In genomic region chr13:46659413-46660065, GRCh38 we compare ENCODE assay signal across 1 cellular context.
TF ChIP-seq lines count a peak whose summit lies in the region.

No MANE protein-coding gene starts in this region.

TF ChIP-seq in GM23338, 12 proteins besides CTCF, POLR2A, EP300 and RAD21 (continued from another document):
- TF ChIP-seq, protein P1, sequence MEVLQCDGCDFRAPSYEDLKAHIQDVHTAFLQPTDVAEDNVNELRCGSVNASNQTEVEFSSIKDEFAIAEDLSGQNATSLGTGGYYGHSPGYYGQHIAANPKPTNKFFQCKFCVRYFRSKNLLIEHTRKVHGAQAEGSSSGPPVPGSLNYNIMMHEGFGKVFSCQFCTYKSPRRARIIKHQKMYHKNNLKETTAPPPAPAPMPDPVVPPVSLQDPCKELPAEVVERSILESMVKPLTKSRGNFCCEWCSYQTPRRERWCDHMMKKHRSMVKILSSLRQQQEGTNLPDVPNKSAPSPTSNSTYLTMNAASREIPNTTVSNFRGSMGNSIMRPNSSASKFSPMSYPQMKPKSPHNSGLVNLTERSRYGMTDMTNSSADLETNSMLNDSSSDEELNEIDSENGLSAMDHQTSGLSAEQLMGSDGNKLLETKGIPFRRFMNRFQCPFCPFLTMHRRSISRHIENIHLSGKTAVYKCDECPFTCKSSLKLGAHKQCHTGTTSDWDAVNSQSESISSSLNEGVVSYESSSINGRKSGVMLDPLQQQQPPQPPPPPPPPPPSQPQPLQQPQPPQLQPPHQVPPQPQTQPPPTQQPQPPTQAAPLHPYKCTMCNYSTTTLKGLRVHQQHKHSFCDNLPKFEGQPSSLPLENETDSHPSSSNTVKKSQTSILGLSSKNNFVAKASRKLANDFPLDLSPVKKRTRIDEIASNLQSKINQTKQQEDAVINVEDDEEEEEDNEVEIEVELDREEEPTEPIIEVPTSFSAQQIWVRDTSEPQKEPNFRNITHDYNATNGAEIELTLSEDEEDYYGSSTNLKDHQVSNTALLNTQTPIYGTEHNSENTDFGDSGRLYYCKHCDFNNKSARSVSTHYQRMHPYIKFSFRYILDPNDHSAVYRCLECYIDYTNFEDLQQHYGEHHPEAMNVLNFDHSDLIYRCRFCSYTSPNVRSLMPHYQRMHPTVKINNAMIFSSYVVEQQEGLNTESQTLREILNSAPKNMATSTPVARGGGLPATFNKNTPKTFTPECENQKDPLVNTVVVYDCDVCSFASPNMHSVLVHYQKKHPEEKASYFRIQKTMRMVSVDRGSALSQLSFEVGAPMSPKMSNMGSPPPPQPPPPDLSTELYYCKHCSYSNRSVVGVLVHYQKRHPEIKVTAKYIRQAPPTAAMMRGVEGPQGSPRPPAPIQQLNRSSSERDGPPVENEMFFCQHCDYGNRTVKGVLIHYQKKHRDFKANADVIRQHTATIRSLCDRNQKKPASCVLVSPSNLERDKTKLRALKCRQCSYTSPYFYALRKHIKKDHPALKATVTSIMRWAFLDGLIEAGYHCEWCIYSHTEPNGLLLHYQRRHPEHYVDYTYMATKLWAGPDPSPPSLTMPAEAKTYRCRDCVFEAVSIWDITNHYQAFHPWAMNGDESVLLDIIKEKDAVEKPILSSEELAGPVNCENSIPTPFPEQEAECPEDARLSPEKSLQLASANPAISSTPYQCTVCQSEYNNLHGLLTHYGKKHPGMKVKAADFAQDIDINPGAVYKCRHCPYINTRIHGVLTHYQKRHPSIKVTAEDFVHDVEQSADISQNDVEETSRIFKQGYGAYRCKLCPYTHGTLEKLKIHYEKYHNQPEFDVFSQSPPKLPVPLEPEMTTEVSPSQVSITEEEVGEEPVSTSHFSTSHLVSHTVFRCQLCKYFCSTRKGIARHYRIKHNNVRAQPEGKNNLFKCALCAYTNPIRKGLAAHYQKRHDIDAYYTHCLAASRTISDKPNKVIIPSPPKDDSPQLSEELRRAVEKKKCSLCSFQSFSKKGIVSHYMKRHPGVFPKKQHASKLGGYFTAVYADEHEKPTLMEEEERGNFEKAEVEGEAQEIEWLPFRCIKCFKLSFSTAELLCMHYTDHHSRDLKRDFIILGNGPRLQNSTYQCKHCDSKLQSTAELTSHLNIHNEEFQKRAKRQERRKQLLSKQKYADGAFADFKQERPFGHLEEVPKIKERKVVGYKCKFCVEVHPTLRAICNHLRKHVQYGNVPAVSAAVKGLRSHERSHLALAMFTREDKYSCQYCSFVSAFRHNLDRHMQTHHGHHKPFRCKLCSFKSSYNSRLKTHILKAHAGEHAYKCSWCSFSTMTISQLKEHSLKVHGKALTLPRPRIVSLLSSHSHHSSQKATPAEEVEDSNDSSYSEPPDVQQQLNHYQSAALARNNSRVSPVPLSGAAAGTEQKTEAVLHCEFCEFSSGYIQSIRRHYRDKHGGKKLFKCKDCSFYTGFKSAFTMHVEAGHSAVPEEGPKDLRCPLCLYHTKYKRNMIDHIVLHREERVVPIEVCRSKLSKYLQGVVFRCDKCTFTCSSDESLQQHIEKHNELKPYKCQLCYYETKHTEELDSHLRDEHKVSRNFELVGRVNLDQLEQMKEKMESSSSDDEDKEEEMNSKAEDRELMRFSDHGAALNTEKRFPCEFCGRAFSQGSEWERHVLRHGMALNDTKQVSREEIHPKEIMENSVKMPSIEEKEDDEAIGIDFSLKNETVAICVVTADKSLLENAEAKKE (CRISPR knock-in tag; IDR thresholded peaks at IDR 0.05), result no peak
- TF ChIP-seq EZH2 (IDR thresholded peaks at IDR 0.05; ENCODE audit: low read depth, unreplicated experiment) (no peak), STAT1 (IDR thresholded peaks at IDR 0.05; ENCODE audit: unreplicated experiment) (no peak), ZNF331 (CRISPR knock-in tag; IDR thresholded peaks at IDR 0.05; ENCODE audit: low read depth) (no peak), JUNB (IDR thresholded peaks at IDR 0.05; ENCODE audit: unreplicated experiment) (no peak), EZH2phosphoT487 (IDR thresholded peaks at IDR 0.05; ENCODE audit: unreplicated experiment) (no peak), ETS1 (IDR thresholded peaks at IDR 0.05) (no peak), ZNF114 (CRISPR knock-in tag; IDR thresholded peaks at IDR 0.05) (no peak), NANOG (IDR thresholded peaks at IDR 0.05; ENCODE audit: borderline replicate concordance) (no peak)
